ENCODE assay signal across 8 cellular contexts in genomic region chr1:150152772-150153461, GRCh38. TPM values are rescaled to one million over a fixed set of nuclear protein-coding genes. Genes with fewer than 3 reads are reported as not detected.
DNase-seq lines count a peak whose midpoint lies in the region; ATAC-seq, FAIRE-seq and TF ChIP-seq lines count a peak whose summit lies in the region.

No MANE protein-coding gene starts in this region.

- H3K9me3 Mint-ChIP-seq in stimulated activated naive CD8-positive, alpha-beta T cell treated with anti-CD3 and anti-CD28 coated beads, Interleukin-15, Interleukin-2, amounts not matched to agents 100 ng/mL and 50 ng/mL, for 24 hours = no peaks in the 10 kb centered on the region
- no peaks in the 10 kb centered on the region for H3K9me3 Mint-ChIP-seq in mesothelial cell of epicardium

- H3K27me3 Mint-ChIP-seq in stimulated activated naive CD8-positive, alpha-beta T cell treated with anti-CD3 and anti-CD28 coated beads, Interleukin-15, Interleukin-2, amounts not matched to agents 100 ng/mL and 50 ng/mL, for 24 hours = no peaks in the 10 kb centered on the region
- no peaks in the 10 kb centered on the region for H3K27me3 Mint-ChIP-seq in mesothelial cell of epicardium (ENCODE audit: low read depth)

- no peaks in the 10 kb centered on the region for H3K4me1 ChIP-seq in small intestine (ENCODE audit: control insufficient read depth in 2 of 2, insufficient read depth in 1 of 2, low read depth in 1 of 2, low read length in 1 of 2)

- H3K36me3 Mint-ChIP-seq in stimulated activated naive CD8-positive, alpha-beta T cell treated with anti-CD3 and anti-CD28 coated beads, Interleukin-15, Interleukin-2, amounts not matched to agents 100 ng/mL and 50 ng/mL, for 24 hours (ENCODE audit: low read depth) = peaks cover 42% of the 10 kb centered on the region
- peaks cover 43% of the 10 kb centered on the region for H3K36me3 Mint-ChIP-seq in mesothelial cell of epicardium

- FAIRE-seq in small intestine (lab: Jason Lieb, UNC) = no peak

- no peaks in the 10 kb centered on the region for H3K27me3 ChIP-seq in small intestine (ENCODE audit: control insufficient read depth in 2 of 2, insufficient read depth in 2 of 2, low read length in 2 of 2)

- peaks cover 4 to 10% of the 10 kb centered on the region in 2 donors for H3K36me3 ChIP-seq in small intestine (ENCODE audit: control insufficient read depth in 2 of 2, insufficient read depth in 2 of 2, low read length in 2 of 2)

- no peak for ATAC-seq in stimulated activated naive CD8-positive, alpha-beta T cell treated with anti-CD3 and anti-CD28 coated beads, Interleukin-15, Interleukin-2, amounts not matched to agents 100 U/mL and 50 U/mL, for 24 hours

- 70 to 94% (median 89%) methylated on average over 8 of the region's 8 CpGs for WGBS in small intestine, 3 donors

- H3K4me3 Mint-ChIP-seq in stimulated activated naive CD8-positive, alpha-beta T cell treated with anti-CD3 and anti-CD28 coated beads, Interleukin-15, Interleukin-2, amounts not matched to agents 100 ng/mL and 50 ng/mL, for 24 hours = peak overlapping the region; percentile 25
- peak overlapping the region; percentile 33 for H3K4me3 Mint-ChIP-seq in mesothelial cell of epicardium

- no peak overlapping the region for H3K4me3 ChIP-seq in cardiac fibroblast (replicated peaks in 1 of 2; ENCODE audit: low read depth in 2 of 2, low read length in 2 of 2)
- H3K4me3 ChIP-seq in small intestine (ENCODE audit: low read depth in 1 of 2, low read length in 2 of 2) = no peak overlapping the region

- TF ChIP-seq CTCF in cardiac fibroblast (IDR thresholded peaks at IDR 0.05; ENCODE audit: low read depth, low read length) = no peak
- TF ChIP-seq CTCF in mesothelial cell of epicardium (IDR thresholded peaks at IDR 0.05; ENCODE audit: unreplicated experiment) = no peak

- no peak for DNase-seq in stimulated activated naive CD8-positive, alpha-beta T cell treated with anti-CD3 and anti-CD28 coated beads, Interleukin-15, Interleukin-2, amounts not matched to agents 100 U/mL and 50 U/mL, for 24 hours
- DNase-seq in cardiac fibroblast (ENCODE audit: low read depth in 2 of 2) (peak; percentile 67 to 76), mesothelial cell of epicardium (ENCODE audit: low spot score in 2 of 2, unreplicated experiment in 2 of 2) (no peak), SHP77 (lab: John Stamatoyannopoulos, UW) (no peak), small intestine (no peak), GOT3 (lab: John Stamatoyannopoulos, UW) (no peak)
- no peak for DNase-seq in activated CD4-positive, CD25-positive, alpha-beta regulatory T cell (lab: John Stamatoyannopoulos, UW)

- H3K27ac Mint-ChIP-seq in stimulated activated naive CD8-positive, alpha-beta T cell treated with anti-CD3 and anti-CD28 coated beads, Interleukin-15, Interleukin-2, amounts not matched to agents 100 ng/mL and 50 ng/mL, for 24 hours = no peak overlapping the region
- H3K27ac Mint-ChIP-seq in mesothelial cell of epicardium = peak overlapping the region; percentile 76

- H3K9me3 ChIP-seq in small intestine (ENCODE audit: control insufficient read depth, low read depth) = no peaks in the 10 kb centered on the region

- peak overlapping the region in 1 of 2 donors; percentile 19 for H3K27ac ChIP-seq in small intestine (ENCODE audit: low read depth in 1 of 2, low read length in 1 of 2)

- H3K4me1 Mint-ChIP-seq in stimulated activated naive CD8-positive, alpha-beta T cell treated with anti-CD3 and anti-CD28 coated beads, Interleukin-15, Interleukin-2, amounts not matched to agents 100 ng/mL and 50 ng/mL, for 24 hours (ENCODE audit: low read depth) = peaks cover 52% of the 10 kb centered on the region
- H3K4me1 Mint-ChIP-seq in mesothelial cell of epicardium = peaks cover 46% of the 10 kb centered on the region

RNA-seq across cellular contexts. Expression of gene PLEKHO1, which starts 3.2 kb away (rescaled TPM):
- 80.1 to 84.5 TPM (median 81.8 TPM) in 3 replicates for total RNA-seq in mesothelial cell of epicardium
- polyA plus RNA-seq in small intestine = 10 to 100 TPM in 2 of 3 donors, 1 to 10 TPM in 1; 8.1 to 38.4 (median 29.8) TPM

Comparison
In these comparisons a context has a peak if more than half of its experiments do, and no peak if none do; other contexts are left out.
1. DNase-seq: peak in cardiac fibroblast (2 of 2); none in stimulated activated naive CD8-positive, alpha-beta T cell treated with anti-CD3 and anti-CD28 coated beads, Interleukin-15, Interleukin-2, amounts not matched to agents 100 U/mL and 50 U/mL, for 24 hours (single experiment), mesothelial cell of epicardium (0 of 2), activated CD4-positive, CD25-positive, alpha-beta regulatory T cell (0 of 4), SHP77 (0 of 2), small intestine (single experiment) and GOT3 (single experiment).